ENCODE assay signal across 11 cellular contexts in the genomic region with DNA sequence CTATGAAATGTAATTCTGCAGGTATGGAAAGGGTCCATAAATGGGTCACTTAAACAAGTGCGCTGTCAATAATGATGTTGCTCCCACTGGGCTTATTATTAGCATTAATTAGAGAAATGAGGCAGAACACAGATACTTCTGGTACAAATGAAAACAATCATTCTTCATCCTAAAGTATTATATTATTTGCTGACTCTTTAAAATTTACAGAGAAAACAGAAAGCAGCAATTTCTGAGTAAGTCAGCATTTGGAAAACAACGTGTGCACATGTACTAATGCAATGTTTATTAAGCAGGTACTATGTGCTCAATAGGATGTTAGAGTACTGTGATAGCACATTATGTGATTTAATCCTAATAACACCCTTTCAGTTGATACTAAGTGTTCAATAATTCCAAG. TPM values are rescaled to one million over a fixed set of nuclear protein-coding genes. Genes with fewer than 3 reads are reported as not detected.
"Had no signal": no experiment of that assay in that cellular context is flagged by ENCODE, and none has a peak within 500 bp of the region (broad histone marks: within the 10 kb centered on the region; RNA-seq: fewer than 3 reads in every experiment).

No MANE protein-coding gene starts in this region.

- H3K4me2 ChIP-seq: GM23338 had no signal

- ATAC-seq: GM23338, HCT116 had no signal

- H3K36me3 ChIP-seq: HAP-1 had no signal

- FAIRE-seq: H1, H54 had no signal

- H3K4me3 ChIP-seq: GM23248, GM23338, HAP-1 had no signal

- DNase-seq: GM23248, GOT3, H7, H9, HCEC 1CT, HFFc6 had no signal

- H3K4me1 ChIP-seq: HAP-1 had no signal

- H2AFZ ChIP-seq: GM23248, GM23338 had no signal

- H3K9ac ChIP-seq: GM23248 had no signal

- H3K9me3 ChIP-seq: HAP-1 had no signal

- H3K27ac ChIP-seq: GM23248 had no signal

RNA-seq across cellular contexts. Expression of gene ZNF676, which starts 2.4 kb away (rescaled TPM):
- total RNA-seq: GM23338, H1, H7, H9, HFFc6 had no signal
- polyA plus RNA-seq: GM23248, GM23338, H1 had no signal
